16 cellular contexts compared by ENCODE assay signal in the genomic region with DNA sequence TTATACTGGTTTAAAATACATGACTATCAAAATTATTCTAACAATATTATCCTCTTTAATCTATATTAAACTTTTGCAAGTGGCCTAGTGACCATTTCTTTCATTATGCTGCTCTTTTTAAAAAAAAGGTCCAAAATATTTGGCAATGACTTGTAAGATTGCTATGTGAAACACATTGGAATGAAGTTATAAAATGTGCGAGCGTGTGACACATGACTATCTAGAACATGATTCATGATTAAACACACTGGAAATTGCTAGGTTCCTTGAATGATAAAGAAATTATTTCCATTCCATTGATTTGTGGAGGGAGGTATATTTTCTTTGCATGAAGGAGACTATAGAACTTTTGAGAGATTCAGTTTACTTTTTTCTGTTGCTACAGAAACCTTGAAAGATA.
DNase-seq lines count a peak whose midpoint lies in the region; ATAC-seq and TF ChIP-seq lines count a peak whose summit lies in the region.
"Had no signal": no experiment of that assay in that cellular context is flagged by ENCODE, and none has a peak within 500 bp of the region (broad histone marks: within the 10 kb centered on the region; RNA-seq: fewer than 3 reads in every experiment).

No MANE protein-coding gene starts in this region.

- in situ Hi-C loops in astrocyte of the spinal cord (cut with HindIII; ENCODE audit: low sequenced_read_pairs) = no loop called here

- intact Hi-C loops in CD4-positive, alpha-beta memory T cell (cut with micrococcal nuclease) = no loop called here

- H3K9me3 ChIP-seq in AG04450 (ENCODE audit: control insufficient read depth, insufficient read depth, low read length) = no peaks in the 10 kb centered on the region
- H3K9me3 ChIP-seq in CD4-positive, alpha-beta memory T cell (ENCODE audit: control insufficient read depth in 1 of 2, low read length in 2 of 2) = no peaks in the 10 kb centered on the region
- H3K9me3 ChIP-seq: Peyer's patch had no signal

- H3K36me3 ChIP-seq in CD4-positive, alpha-beta memory T cell (ENCODE audit: insufficient read depth, low read length) = no peaks in the 10 kb centered on the region
- H3K36me3 ChIP-seq: Peyer's patch, tibial nerve had no signal

- no peak overlapping the region for H3K4me3 Mint-ChIP-seq in activated T-cell treated with anti-CD3 and anti-CD28 coated beads, Interleukin-2, amount 50 U/mL, for 24 hours
- H3K4me3 Mint-ChIP-seq in activated naive CD8-positive, alpha-beta T cell treated with anti-CD3 and anti-CD28 coated beads, Interleukin-2, amount 50 U/mL, for 24 hours = no peak overlapping the region
- H3K4me3 Mint-ChIP-seq in CD4-positive, alpha-beta memory T cell = no peak overlapping the region
- H3K4me3 Mint-ChIP-seq: activated CD4-positive, alpha-beta T cell treated with anti-CD3 and anti-CD28 coated beads, Interleukin-2, amount 10 ng/mL, durations not matched to agents 7 days and 5 days; stimulated activated naive CD8-positive, alpha-beta T cell treated with anti-CD3 and anti-CD28 coated beads, Interleukin-15, amount 100 ng/mL, for 72 hours; T-helper 17 cell had no signal

- DNase-seq in AG04450 (ENCODE audit: low read depth, low spot score) = no peak
- DNase-seq in M059J (ENCODE audit: low read depth) = peak; percentile 44
- peak; percentile 23 for DNase-seq in astrocyte of the spinal cord (ENCODE audit: low read depth, low spot score)
- peak; percentile 40 for DNase-seq in fibroblast of pulmonary artery (ENCODE audit: low read depth)
- DNase-seq in COLO668 (lab: John Stamatoyannopoulos, UW; ENCODE audit: unreplicated experiment) = no peak
- DNase-seq in activated T-cell treated with anti-CD3 and anti-CD28 coated beads, Interleukin-2, amount 50 U/mL, for 24 hours = no peak
- no peak for DNase-seq in activated naive CD8-positive, alpha-beta T cell treated with anti-CD3 and anti-CD28 coated beads, Interleukin-2, amount 50 U/mL, for 24 hours
- DNase-seq in CD4-positive, alpha-beta memory T cell = no peak
- DNase-seq: 8988T; activated CD4-positive, alpha-beta T cell treated with anti-CD3 and anti-CD28 coated beads, Interleukin-2, amount 10 ng/mL, durations not matched to agents 7 days and 5 days; caudate nucleus; NCI-H1930; Peyer's patch; stimulated activated naive CD8-positive, alpha-beta T cell treated with anti-CD3 and anti-CD28 coated beads, Interleukin-15, amount 100 ng/mL, for 72 hours; T-helper 17 cell had no signal

- H3K27me3 ChIP-seq in AG04450 (ENCODE audit: control insufficient read depth, insufficient read depth, low read length) = no peaks in the 10 kb centered on the region
- no peaks in the 10 kb centered on the region for H3K27me3 ChIP-seq in CD4-positive, alpha-beta memory T cell (ENCODE audit: insufficient read depth, low read length)
- H3K27me3 ChIP-seq: Peyer's patch, tibial nerve had no signal

- H3K9me3 Mint-ChIP-seq in activated T-cell treated with anti-CD3 and anti-CD28 coated beads, Interleukin-2, amount 50 U/mL, for 24 hours = no peaks in the 10 kb centered on the region
- H3K9me3 Mint-ChIP-seq in activated naive CD8-positive, alpha-beta T cell treated with anti-CD3 and anti-CD28 coated beads, Interleukin-2, amount 50 U/mL, for 24 hours = peaks cover 3% of the 10 kb centered on the region
- peaks cover 0 to 5% (median 2%) of the 10 kb centered on the region in 8 donors for H3K9me3 Mint-ChIP-seq in CD4-positive, alpha-beta memory T cell

- H3K4me1 Mint-ChIP-seq in activated T-cell treated with anti-CD3 and anti-CD28 coated beads, Interleukin-2, amount 50 U/mL, for 24 hours (ENCODE audit: low read depth) = no peaks in the 10 kb centered on the region
- no peaks in the 10 kb centered on the region for H3K4me1 Mint-ChIP-seq in activated naive CD8-positive, alpha-beta T cell treated with anti-CD3 and anti-CD28 coated beads, Interleukin-2, amount 50 U/mL, for 24 hours
- H3K4me1 Mint-ChIP-seq in CD4-positive, alpha-beta memory T cell = no peaks in the 10 kb centered on the region
- H3K4me1 Mint-ChIP-seq: activated CD4-positive, alpha-beta T cell treated with anti-CD3 and anti-CD28 coated beads, Interleukin-2, amount 10 ng/mL, durations not matched to agents 7 days and 5 days; stimulated activated naive CD8-positive, alpha-beta T cell treated with anti-CD3 and anti-CD28 coated beads, Interleukin-15, amount 100 ng/mL, for 72 hours; T-helper 17 cell had no signal

- TF ChIP-seq CTCF in AG04450 (IDR thresholded peaks at IDR 0.05; ENCODE audit: low read depth, low read length) (no peak), astrocyte of the spinal cord (IDR thresholded peaks at IDR 0.05; ENCODE audit: low read depth, low read length) (no peak), fibroblast of pulmonary artery (IDR thresholded peaks at IDR 0.05; ENCODE audit: low read length, missing control alignments) (no peak)

- CTCF ChIA-PET in AG04450 (lab: Charles Lee) = interaction anchor here (0.6 to 1.5 kb wide), 4 partner anchors 33 to 347 kb away, joined by 3 read pairs; no protein-coding TSS in a partner anchor
- CTCF ChIA-PET in CD4-positive, alpha-beta memory T cell (lab: Charles Lee; ENCODE audit: partially characterized antibody) = no interaction called here

- H3K27me3 Mint-ChIP-seq in activated T-cell treated with anti-CD3 and anti-CD28 coated beads, Interleukin-2, amount 50 U/mL, for 24 hours = no peaks in the 10 kb centered on the region
- no peaks in the 10 kb centered on the region for H3K27me3 Mint-ChIP-seq in activated naive CD8-positive, alpha-beta T cell treated with anti-CD3 and anti-CD28 coated beads, Interleukin-2, amount 50 U/mL, for 24 hours
- no peaks in the 10 kb centered on the region for H3K27me3 Mint-ChIP-seq in CD4-positive, alpha-beta memory T cell
- H3K27me3 Mint-ChIP-seq: activated CD4-positive, alpha-beta T cell treated with anti-CD3 and anti-CD28 coated beads, Interleukin-2, amount 10 ng/mL, durations not matched to agents 7 days and 5 days had no signal

- no peaks in the 10 kb centered on the region for H3K36me3 Mint-ChIP-seq in activated T-cell treated with anti-CD3 and anti-CD28 coated beads, Interleukin-2, amount 50 U/mL, for 24 hours (ENCODE audit: low read depth)
- H3K36me3 Mint-ChIP-seq in activated naive CD8-positive, alpha-beta T cell treated with anti-CD3 and anti-CD28 coated beads, Interleukin-2, amount 50 U/mL, for 24 hours (ENCODE audit: low read depth) = no peaks in the 10 kb centered on the region
- H3K36me3 Mint-ChIP-seq in CD4-positive, alpha-beta memory T cell = no peaks in the 10 kb centered on the region

- POLR2A ChIA-PET in AG04450 (lab: Yijun Ruan, JAX) = interaction anchor here (0.6 kb wide), 1 partner anchor 50 kb away, joined by 4 read pairs; no protein-coding TSS in a partner anchor
- POLR2A ChIA-PET in CD4-positive, alpha-beta memory T cell (lab: Charles Lee; ENCODE audit: partially characterized antibody) = no interaction called here

- ATAC-seq in activated naive CD8-positive, alpha-beta T cell treated with anti-CD3 and anti-CD28 coated beads, Interleukin-2, amount 50 U/mL, for 24 hours = no peak
- ATAC-seq: stimulated activated naive CD8-positive, alpha-beta T cell treated with anti-CD3 and anti-CD28 coated beads, Interleukin-15, amount 100 ng/mL, for 72 hours; T-helper 17 cell had no signal

- H3K4me1 ChIP-seq in CD4-positive, alpha-beta memory T cell (ENCODE audit: insufficient read depth, low read length) = no peaks in the 10 kb centered on the region
- H3K4me1 ChIP-seq: Peyer's patch had no signal

- no peak overlapping the region for H3K27ac Mint-ChIP-seq in activated T-cell treated with anti-CD3 and anti-CD28 coated beads, Interleukin-2, amount 50 U/mL, for 24 hours
- H3K27ac Mint-ChIP-seq in activated naive CD8-positive, alpha-beta T cell treated with anti-CD3 and anti-CD28 coated beads, Interleukin-2, amount 50 U/mL, for 24 hours = no peak overlapping the region
- no peak overlapping the region for H3K27ac Mint-ChIP-seq in CD4-positive, alpha-beta memory T cell
- H3K27ac Mint-ChIP-seq: activated CD4-positive, alpha-beta T cell treated with anti-CD3 and anti-CD28 coated beads, Interleukin-2, amount 10 ng/mL, durations not matched to agents 7 days and 5 days; stimulated activated naive CD8-positive, alpha-beta T cell treated with anti-CD3 and anti-CD28 coated beads, Interleukin-15, amount 100 ng/mL, for 72 hours; T-helper 17 cell had no signal

- H3K27ac ChIP-seq in AG04450 (ENCODE audit: low read depth, low read length) = peak overlapping the region; percentile 83
- no peak overlapping the region for H3K27ac ChIP-seq in CD4-positive, alpha-beta memory T cell (ENCODE audit: low read depth, low read length)
- H3K27ac ChIP-seq: Peyer's patch, tibial nerve had no signal

- H3K4me3 ChIP-seq in AG04450 (ENCODE audit: low read depth, low read length) = no peak overlapping the region
- H3K4me3 ChIP-seq in astrocyte of the spinal cord (ENCODE audit: low read depth, low read length) = no peak overlapping the region
- H3K4me3 ChIP-seq in fibroblast of pulmonary artery (replicated peaks; ENCODE audit: low read depth, low read length) = no peak overlapping the region
- no peak overlapping the region for H3K4me3 ChIP-seq in CD4-positive, alpha-beta memory T cell (ENCODE audit: low read length in 2 of 2)
- H3K4me3 ChIP-seq: Peyer's patch, tibial nerve had no signal

Comparison
In these comparisons a context has a peak if more than half of its experiments do, and no peak if none do; other contexts are left out.
1. DNase-seq: peak in M059J (single experiment), astrocyte of the spinal cord (single experiment) and fibroblast of pulmonary artery (single experiment); none in AG04450 (single experiment), COLO668 (single experiment), activated T-cell treated with anti-CD3 and anti-CD28 coated beads, Interleukin-2, amount 50 U/mL, for 24 hours (single experiment), activated naive CD8-positive, alpha-beta T cell treated with anti-CD3 and anti-CD28 coated beads, Interleukin-2, amount 50 U/mL, for 24 hours (single experiment) and CD4-positive, alpha-beta memory T cell (0 of 5).